In genomic region chr2:230685165-230685560, GRCh38 we compare ENCODE assay signal across 1 cellular context.
TF ChIP-seq lines count a peak whose summit lies in the region.

No MANE protein-coding gene starts in this region.

TF ChIP-seq in SK-N-SH treated with all-trans-retinoic acid at 6 μM for 48 hours, 23 proteins besides CTCF, POLR2A, EP300 and RAD21 (continued from another document):
- TF ChIP-seq POU6F1 (CRISPR knock-in tag; IDR thresholded peaks at IDR 0.05; ENCODE audit: borderline replicate concordance, low read depth) (no peak), CSDC2 (CRISPR knock-in tag; IDR thresholded peaks at IDR 0.05) (no peak)
